ENCODE assay signal across 11 cellular contexts in the genomic region with DNA sequence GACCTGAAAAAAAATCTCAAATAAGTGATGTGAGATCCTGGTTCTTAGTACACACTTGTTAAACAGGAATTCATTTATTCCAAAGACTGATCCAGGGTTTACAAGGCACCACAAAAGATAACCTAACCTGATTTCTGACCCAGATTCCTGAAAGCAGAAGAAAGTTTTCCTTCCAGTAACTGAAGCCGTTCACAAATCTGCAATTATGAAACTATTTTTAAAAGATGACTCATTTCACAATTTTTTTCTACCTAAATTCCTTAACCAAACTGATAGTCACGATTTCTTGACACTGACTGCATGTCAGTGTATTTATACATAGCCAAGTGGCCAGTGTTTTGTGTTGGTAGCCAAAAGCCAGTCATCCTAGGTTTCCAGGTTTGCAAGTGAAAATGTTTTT. TPM values are rescaled to one million over a fixed set of nuclear protein-coding genes. Genes with fewer than 3 reads are reported as not detected.
DNase-seq lines count a peak whose midpoint lies in the region; ATAC-seq lines count a peak whose summit lies in the region.
"Had no signal": no experiment of that assay in that cellular context is flagged by ENCODE, and none has a peak within 500 bp of the region (broad histone marks: within the 10 kb centered on the region; RNA-seq: fewer than 3 reads in every experiment).

No MANE protein-coding gene starts in this region.

- no peak overlapping the region for H3K27ac Mint-ChIP-seq in stimulated activated naive CD8-positive, alpha-beta T cell treated with anti-CD3 and anti-CD28 coated beads, Interleukin-15, Interleukin-2, amounts not matched to agents 100 ng/mL and 50 ng/mL, for 24 hours

- peaks cover 11% of the 10 kb centered on the region for H3K36me3 Mint-ChIP-seq in stimulated activated naive CD8-positive, alpha-beta T cell treated with anti-CD3 and anti-CD28 coated beads, Interleukin-15, Interleukin-2, amounts not matched to agents 100 ng/mL and 50 ng/mL, for 24 hours (ENCODE audit: low read depth)

- H3K4me1 Mint-ChIP-seq in stimulated activated naive CD8-positive, alpha-beta T cell treated with anti-CD3 and anti-CD28 coated beads, Interleukin-15, Interleukin-2, amounts not matched to agents 100 ng/mL and 50 ng/mL, for 24 hours (ENCODE audit: low read depth) = peaks cover 33% of the 10 kb centered on the region

- no peaks in the 10 kb centered on the region for H3K27me3 ChIP-seq in aorta (ENCODE audit: control insufficient read depth in 1 of 2, insufficient read depth in 2 of 2, low read length in 1 of 2)
- H3K27me3 ChIP-seq: dorsolateral prefrontal cortex had no signal

- intact Hi-C loops in aorta (cut with DNase I) = no loop called here

- peaks cover 7% of the 10 kb centered on the region for H3K9me3 Mint-ChIP-seq in stimulated activated naive CD8-positive, alpha-beta T cell treated with anti-CD3 and anti-CD28 coated beads, Interleukin-15, Interleukin-2, amounts not matched to agents 100 ng/mL and 50 ng/mL, for 24 hours

- H3K27me3 Mint-ChIP-seq in stimulated activated naive CD8-positive, alpha-beta T cell treated with anti-CD3 and anti-CD28 coated beads, Interleukin-15, Interleukin-2, amounts not matched to agents 100 ng/mL and 50 ng/mL, for 24 hours = no peaks in the 10 kb centered on the region

- no peak overlapping the region for H3K27ac ChIP-seq in aorta (ENCODE audit: low read depth in 1 of 2, low read length in 2 of 2)

- no peak for DNase-seq in stimulated activated naive CD8-positive, alpha-beta T cell treated with anti-CD3 and anti-CD28 coated beads, Interleukin-15, Interleukin-2, amounts not matched to agents 100 U/mL and 50 U/mL, for 24 hours
- DNase-seq in aorta = no peak
- DNase-seq in DMS53 (lab: John Stamatoyannopoulos, UW) = no peak
- DNase-seq in activated gamma-delta T cell (lab: John Stamatoyannopoulos, UW) = no peak
- DNase-seq: dorsolateral prefrontal cortex; NCI-H774; stimulated activated CD4-positive, alpha-beta T cell treated with anti-CD3 and anti-CD28 coated beads, Interleukin-15, amount 100 ng/mL, for 24 hours had no signal

- no peaks in the 10 kb centered on the region for H3K9me3 ChIP-seq in aorta (ENCODE audit: control insufficient read depth, low read length)

- no peak for ATAC-seq in stimulated activated naive CD8-positive, alpha-beta T cell treated with anti-CD3 and anti-CD28 coated beads, Interleukin-15, Interleukin-2, amounts not matched to agents 100 U/mL and 50 U/mL, for 24 hours
- ATAC-seq in HG03558 (IDR thresholded peaks at IDR 0.05; ENCODE audit: extremely low read depth, unreplicated experiment) (peak; percentile 29), esophagus mucosa (peak; percentile 42), aorta (ENCODE audit: low FRiP score) (peak; percentile 49), HG02571 (IDR thresholded peaks at IDR 0.05; ENCODE audit: unreplicated experiment) (no peak)

- peak overlapping the region; percentile 17 for H3K4me3 Mint-ChIP-seq in stimulated activated naive CD8-positive, alpha-beta T cell treated with anti-CD3 and anti-CD28 coated beads, Interleukin-15, Interleukin-2, amounts not matched to agents 100 ng/mL and 50 ng/mL, for 24 hours

- no peaks in the 10 kb centered on the region for H3K4me1 ChIP-seq in aorta (ENCODE audit: control insufficient read depth in 1 of 2, insufficient read depth in 2 of 2, low read length in 2 of 2)

- no peaks in the 10 kb centered on the region for H3K36me3 ChIP-seq in aorta (ENCODE audit: control insufficient read depth in 1 of 2, insufficient read depth in 2 of 2, low read length in 1 of 2)

- WGBS in aorta, 2 donors = 0 to 1% methylated on average over 2 of the region's 2 CpGs

- peak overlapping the region in 1 of 2 donors; percentile 57 for H3K4me3 ChIP-seq in aorta (ENCODE audit: low read length in 2 of 2)
- H3K4me3 ChIP-seq: dorsolateral prefrontal cortex had no signal

RNA-seq across cellular contexts. Expression of a gene that starts 17.1 kb away (rescaled TPM):
- total RNA-seq in esophagus mucosa = 14.6 TPM
- 10 to 100 TPM; 12.6 to 45.8 TPM for total RNA-seq in aorta
- 10 to 100 TPM in 1 of 2 donors, 1 to 10 TPM in 1; 7.3 to 12.3 TPM for polyA plus RNA-seq in aorta

Comparison
In these comparisons a context has a peak if more than half of its experiments do, and no peak if none do; other contexts are left out.
1. ATAC-seq: peak in HG03558 (single experiment), esophagus mucosa (single experiment) and aorta (single experiment); none in stimulated activated naive CD8-positive, alpha-beta T cell treated with anti-CD3 and anti-CD28 coated beads, Interleukin-15, Interleukin-2, amounts not matched to agents 100 U/mL and 50 U/mL, for 24 hours (single experiment) and HG02571 (single experiment).